Comparison of ENCODE assay signal across 8 cellular contexts in genomic region chr19:15332311-15332996, GRCh38. TPM values are rescaled to one million over a fixed set of nuclear protein-coding genes. Genes with fewer than 3 reads are reported as not detected.
DNase-seq lines count a peak whose midpoint lies in the region; TF ChIP-seq lines count a peak whose summit lies in the region.

BRD4 (minus strand) TSS chr19:15332539; CDS start chr19:15273099, 59,440 bp downstream.

- CTCF ChIA-PET in HEK293T (lab: Yijun Ruan, JAX): no interaction called here

- DNase-seq in GM10266 (ENCODE audit: extremely low spot score) (peak; percentile 91), HEK293T (ENCODE audit: extremely low spot score) (peak; percentile 89), NCI-H146 treated with DMSO at 0.1 percent for 48 hours (lab: John Stamatoyannopoulos, UW; ENCODE audit: unreplicated experiment) (peak; percentile 14), cerebellum (ENCODE audit: low spot score) (peak; percentile 92), kidney tubule cell (ENCODE audit: low spot score) (peak; percentile 77), middle frontal gyrus (ENCODE audit: extremely low spot score, low spot score) (no peak)
- peak; percentile 66 for DNase-seq in activated CD4-positive, alpha-beta T cell treated with anti-CD3 and anti-CD28 coated beads for 1 hour
- peak; percentile 42 to 70 (median 66) for DNase-seq in stimulated activated CD4-positive, alpha-beta T cell treated with anti-CD3 and anti-CD28 coated beads, Interleukin-1b, Interleukin-23, amount 100 ng/mL, for 24 hours (ENCODE audit: low read depth in 4 of 4, low spot score in 1 of 4)

- POLR2A ChIA-PET in HEK293T (lab: Yijun Ruan, JAX): interaction anchor here (0.5 to 1.9 kb wide), 13 partner anchors 15 to 100 kb away, joined by 3 to 12 read pairs (median 3); partner anchors contain the start of genes AKAP8 and AKAP8L

- TF ChIP-seq CTCF in GM10266 (IDR thresholded peaks at IDR 0.05; ENCODE audit: control insufficient read depth, insufficient read depth, low read depth, missing control alignments): no peak

TF ChIP-seq in HEK293T, 16 proteins besides CTCF, POLR2A, EP300 and RAD21:
- no peak for TF ChIP-seq FOXM1 (IDR thresholded peaks at IDR 0.05; ENCODE audit: borderline replicate concordance)
- TF ChIP-seq ARNT (IDR thresholded peaks at IDR 0.05): no peak
- no peak for TF ChIP-seq TARDBP (IDR thresholded peaks at IDR 0.05)
- TF ChIP-seq, protein P1, sequence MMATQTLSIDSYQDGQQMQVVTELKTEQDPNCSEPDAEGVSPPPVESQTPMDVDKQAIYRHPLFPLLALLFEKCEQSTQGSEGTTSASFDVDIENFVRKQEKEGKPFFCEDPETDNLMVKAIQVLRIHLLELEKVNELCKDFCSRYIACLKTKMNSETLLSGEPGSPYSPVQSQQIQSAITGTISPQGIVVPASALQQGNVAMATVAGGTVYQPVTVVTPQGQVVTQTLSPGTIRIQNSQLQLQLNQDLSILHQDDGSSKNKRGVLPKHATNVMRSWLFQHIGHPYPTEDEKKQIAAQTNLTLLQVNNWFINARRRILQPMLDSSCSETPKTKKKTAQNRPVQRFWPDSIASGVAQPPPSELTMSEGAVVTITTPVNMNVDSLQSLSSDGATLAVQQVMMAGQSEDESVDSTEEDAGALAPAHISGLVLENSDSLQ (IDR thresholded peaks at IDR 0.05): no peak
- no peak for TF ChIP-seq FOXK2 (IDR thresholded peaks at IDR 0.05)
- TF ChIP-seq ZNF384 (IDR thresholded peaks at IDR 0.05): no peak
- TF ChIP-seq LEF1 (IDR thresholded peaks at IDR 0.05; ENCODE audit: borderline replicate concordance): no peak
- TF ChIP-seq BHLHE40 (IDR thresholded peaks at IDR 0.05; ENCODE audit: borderline replicate concordance): no peak
- no peak for TF ChIP-seq ELF4 (IDR thresholded peaks at IDR 0.05)
- TF ChIP-seq CTBP1 (IDR thresholded peaks at IDR 0.05; ENCODE audit: borderline replicate concordance): no peak
- no peak for TF ChIP-seq FOXA1 (IDR thresholded peaks at IDR 0.05)
- TF ChIP-seq SUZ12 (IDR thresholded peaks at IDR 0.05): no peak
- no peak for TF ChIP-seq HDGF (IDR thresholded peaks at IDR 0.05; ENCODE audit: borderline replicate concordance)
- no peak for TF ChIP-seq NFRKB (IDR thresholded peaks at IDR 0.05)
- TF ChIP-seq L3MBTL2 (conservative IDR thresholded peaks at IDR 0.05): no peak
- no peak for TF ChIP-seq SP1 (IDR thresholded peaks at IDR 0.05)

RNA-seq across cellular contexts. Expression of gene BRD4, which starts in this region (rescaled TPM):
- 23.5 TPM for total RNA-seq in cerebellum
